8 cellular contexts compared by ENCODE assay signal in genomic region chr4:84477738-84478137, GRCh38. TPM values are rescaled to one million over a fixed set of nuclear protein-coding genes. Genes with fewer than 3 reads are reported as not detected.
"Had no signal": no experiment of that assay in that cellular context is flagged by ENCODE, and none has a peak within 500 bp of the region (broad histone marks: within the 10 kb centered on the region; RNA-seq: fewer than 3 reads in every experiment).

No MANE protein-coding gene starts in this region.

- H3K9me3 ChIP-seq: HAP-1 had no signal

- H3K36me3 ChIP-seq: HAP-1 had no signal

- FAIRE-seq: HTR-8/SVneo had no signal

- H3K27ac ChIP-seq: GM23248 had no signal

- H3K9ac ChIP-seq: GM23248 had no signal

- H2AFZ ChIP-seq: GM23248 had no signal

- H3K4me3 ChIP-seq: GM23248, HAP-1 had no signal

- DNase-seq: GM23248, GOT3, H7, KG1 had no signal

RNA-seq across cellular contexts. Expression of gene NKX6-1, which starts 21.4 kb away (rescaled TPM):
- total RNA-seq: H7, HT-29 had no signal
- polyA plus RNA-seq: GM23248, IgD-negative memory B cell had no signal
